ENCODE assay signal across 2 cellular contexts in genomic region chr11:14374922-14375630, GRCh38.
TF ChIP-seq lines count a peak whose summit lies in the region.

No MANE protein-coding gene starts in this region.

TF ChIP-seq in GM23338, 12 proteins besides CTCF, POLR2A, EP300 and RAD21:
- TF ChIP-seq REST (IDR thresholded peaks at IDR 0.05; ENCODE audit: unreplicated experiment) (no peak), ZNF462 (CRISPR knock-in tag; IDR thresholded peaks at IDR 0.05) (peak; percentile 51; the same call in 1 of the 2 replicates), STAT1 (IDR thresholded peaks at IDR 0.05; ENCODE audit: unreplicated experiment) (no peak), JUNB (IDR thresholded peaks at IDR 0.05; ENCODE audit: unreplicated experiment) (no peak), CREB1 (CRISPR knock-in tag; IDR thresholded peaks at IDR 0.05; ENCODE audit: low read depth) (no peak), EZH2 (IDR thresholded peaks at IDR 0.05; ENCODE audit: low read depth, unreplicated experiment) (no peak)
TF ChIP-seq in GM23338: peak in this region for 1.

TF ChIP-seq in HepG2, 621 proteins besides CTCF, POLR2A, EP300 and RAD21:
- no peak for TF ChIP-seq HNF1B (CRISPR knock-in tag; IDR thresholded peaks at IDR 0.05)
- TF ChIP-seq ZNF567 (CRISPR knock-in tag; IDR thresholded peaks at IDR 0.05; ENCODE audit: borderline replicate concordance): no peak
- no peak for TF ChIP-seq ZNF652 (CRISPR knock-in tag; IDR thresholded peaks at IDR 0.05; ENCODE audit: borderline replicate concordance, low read depth)
- no peak for TF ChIP-seq ZNF275 (CRISPR knock-in tag; IDR thresholded peaks at IDR 0.05; ENCODE audit: borderline replicate concordance)
- TF ChIP-seq PRDM10 (CRISPR knock-in tag; IDR thresholded peaks at IDR 0.05; ENCODE audit: low read depth): no peak
- TF ChIP-seq DZIP1 (CRISPR knock-in tag; IDR thresholded peaks at IDR 0.05): no peak
- no peak for TF ChIP-seq ZNF225 (CRISPR knock-in tag; IDR thresholded peaks at IDR 0.05)
- TF ChIP-seq HNRNPH1 (optimal IDR thresholded peaks at IDR 0.05; ENCODE audit: low read depth, low read length): no peak
- no peak for TF ChIP-seq SMAD1 (CRISPR knock-in tag; IDR thresholded peaks at IDR 0.05; ENCODE audit: borderline replicate concordance, low read depth)
